Comparison of ENCODE assay signal across 1 cellular context in genomic region chr4:88158360-88159136, GRCh38.
TF ChIP-seq lines count a peak whose summit lies in the region.

ABCG2 (minus strand) TSS chr4:88158639; CDS start chr4:88139995, 18,644 bp downstream.

TF ChIP-seq in HepG2, 621 proteins besides CTCF, POLR2A, EP300 and RAD21 (continued from another document and continues in another):
- TF ChIP-seq ZNF281 (CRISPR knock-in tag; IDR thresholded peaks at IDR 0.05; ENCODE audit: borderline replicate concordance): peak; percentile 27; the same call in 1 of the 2 replicates
- TF ChIP-seq REL (CRISPR knock-in tag; conservative IDR thresholded peaks at IDR 0.05): no peak
- no peak for TF ChIP-seq ZNF609 (CRISPR knock-in tag; IDR thresholded peaks at IDR 0.05; ENCODE audit: borderline replicate concordance)
- no peak for TF ChIP-seq RNF219 (CRISPR knock-in tag; IDR thresholded peaks at IDR 0.05)
- no peak for TF ChIP-seq ZHX2 (IDR thresholded peaks at IDR 0.05; ENCODE audit: low read depth)
- TF ChIP-seq ZHX2 (CRISPR knock-in tag; IDR thresholded peaks at IDR 0.05; ENCODE audit: borderline replicate concordance): no peak; the same call in 1 of the 2 replicates
- TF ChIP-seq ZNF780A (CRISPR knock-in tag; IDR thresholded peaks at IDR 0.05): no peak
- TF ChIP-seq ESRRA (CRISPR knock-in tag; IDR thresholded peaks at IDR 0.05; ENCODE audit: low read depth): 0 out of 2 replicates have a peak, but pooled peaks have one; percentile 15
- TF ChIP-seq POGZ (CRISPR knock-in tag; IDR thresholded peaks at IDR 0.05): no peak; the same call in 1 of the 2 replicates
- TF ChIP-seq ZFX (CRISPR knock-in tag; IDR thresholded peaks at IDR 0.05; ENCODE audit: low read depth): 0 out of 2 replicates have a peak, but pooled peaks have one; percentile 53
- no peak for TF ChIP-seq SNAPC5 (CRISPR knock-in tag; IDR thresholded peaks at IDR 0.05; ENCODE audit: borderline replicate concordance)
- no peak for TF ChIP-seq NFYB (CRISPR knock-in tag; IDR thresholded peaks at IDR 0.05)
- TF ChIP-seq KIAA2018 (CRISPR knock-in tag; IDR thresholded peaks at IDR 0.05; ENCODE audit: borderline replicate concordance): no peak
- no peak for TF ChIP-seq ZSCAN22 (CRISPR knock-in tag; IDR thresholded peaks at IDR 0.05)
- TF ChIP-seq ZNF580 (CRISPR knock-in tag; IDR thresholded peaks at IDR 0.05; ENCODE audit: borderline replicate concordance, low read depth): no peak
- TF ChIP-seq SSRP1 (CRISPR knock-in tag; IDR thresholded peaks at IDR 0.05): no peak
- peak; percentile 61; the same call in 1 of the 2 replicates for TF ChIP-seq ZIK1 (CRISPR knock-in tag; IDR thresholded peaks at IDR 0.05; ENCODE audit: borderline replicate concordance, low read depth)
- no peak for TF ChIP-seq CEBPZ (IDR thresholded peaks at IDR 0.05; ENCODE audit: low read length)
- no peak for TF ChIP-seq JUNB (CRISPR knock-in tag; IDR thresholded peaks at IDR 0.05; ENCODE audit: borderline replicate concordance)
